ENCODE assay signal across 1 cellular context in the genomic region with DNA sequence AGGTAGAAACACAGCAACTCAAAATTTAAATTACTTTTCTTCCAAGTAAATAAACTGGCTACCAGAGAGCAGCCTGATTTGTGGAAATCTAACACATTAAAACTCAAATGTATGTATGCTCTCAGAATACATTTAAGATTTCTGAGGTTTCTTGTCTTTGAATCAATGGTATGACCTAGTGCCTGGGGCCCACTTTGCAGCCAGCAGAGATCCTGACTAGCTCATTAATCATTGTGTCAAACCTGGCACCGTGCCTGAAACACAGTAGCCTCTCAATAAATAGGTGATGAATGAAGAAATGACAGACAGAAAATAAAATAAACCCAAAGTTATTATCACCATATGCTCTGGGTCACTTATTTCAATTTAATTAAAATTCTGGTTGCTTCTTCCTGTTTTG.
TF ChIP-seq lines count a peak whose summit lies in the region.

No MANE protein-coding gene starts in this region.

TF ChIP-seq in HepG2, 621 proteins besides CTCF, POLR2A, EP300 and RAD21 (continued from another document):
- TF ChIP-seq ATRX (CRISPR knock-in tag; IDR thresholded peaks at IDR 0.05; ENCODE audit: borderline replicate concordance) (no peak), NFKB2 (CRISPR knock-in tag; IDR thresholded peaks at IDR 0.05; ENCODE audit: borderline replicate concordance) (no peak), TCF7L2 (IDR thresholded peaks at IDR 0.05; ENCODE audit: low read depth, low read length) (no peak), NKX3-1 (CRISPR knock-in tag; IDR thresholded peaks at IDR 0.05) (no peak), NCOA1 (CRISPR knock-in tag; IDR thresholded peaks at IDR 0.05) (no peak), JUNB (CRISPR knock-in tag; IDR thresholded peaks at IDR 0.05; ENCODE audit: borderline replicate concordance) (no peak), ZSCAN22 (CRISPR knock-in tag; IDR thresholded peaks at IDR 0.05) (no peak), ZNF224 (CRISPR knock-in tag; IDR thresholded peaks at IDR 0.05) (no peak), ZNF318 (CRISPR knock-in tag; IDR thresholded peaks at IDR 0.05) (no peak)
